2 cellular contexts compared by ENCODE assay signal in genomic region chr11:68261749-68262543, GRCh38.
A peak's percentile ranks its signal among the peaks of the same experiment; 100 is the strongest.
TF ChIP-seq lines count a peak whose summit lies in the region.

No MANE protein-coding gene starts in this region.

TF ChIP-seq in K562, 482 proteins besides CTCF, POLR2A, EP300 and RAD21:
- TF ChIP-seq MTA3 (IDR thresholded peaks at IDR 0.05; ENCODE audit: borderline replicate concordance) (peak; percentile 73; the same call in 1 of the 2 replicates), E2F8 (IDR thresholded peaks at IDR 0.05; ENCODE audit: low read depth, partially characterized antibody) (peak; percentile 79), FOXK2 (conservative IDR thresholded peaks at IDR 0.05 in 1 of 2, IDR thresholded peaks at IDR 0.05 in 1 of 2; ENCODE audit: low read depth in 2 of 2) (no peak), ZBTB33 (CRISPR knock-in tag; IDR thresholded peaks at IDR 0.05) (peak; percentile 11; the same call in 1 of the 2 replicates), RBFOX2 (IDR thresholded peaks at IDR 0.05; ENCODE audit: low read depth, low read length) (peak; percentile 60; the same call in 1 of the 2 replicates), POLR2AphosphoS2 (IDR thresholded peaks at IDR 0.05; ENCODE audit: low read length) (peak; percentile 94; the same call in 1 of the 2 replicates), SUPT5H (IDR thresholded peaks at IDR 0.05) (0 out of 2 replicates have a peak, but pooled peaks have one; percentile 51), CXXC5 (CRISPR knock-in tag; IDR thresholded peaks at IDR 0.05) (no peak), POLR2B (IDR thresholded peaks at IDR 0.05; ENCODE audit: low read depth, partially characterized antibody) (peak; percentile 73), MEF2A (IDR thresholded peaks at IDR 0.05; ENCODE audit: control insufficient read depth, low read depth, low read length) (no peak), MLLT1 (IDR thresholded peaks at IDR 0.05) (peak in 1 of 2 experiments; percentile 38; a peak in 1 of 4 replicates), POLR2G (IDR thresholded peaks at IDR 0.05; ENCODE audit: low read depth, low read length) (peak; percentile 73), NELFE (IDR thresholded peaks at IDR 0.05; ENCODE audit: insufficient read depth, insufficient read length) (no peak), ZNF133 (CRISPR knock-in tag; IDR thresholded peaks at IDR 0.05) (no peak)

TF ChIP-seq in HepG2, 621 proteins besides CTCF, POLR2A, EP300 and RAD21 (continues in another document):
- TF ChIP-seq ZNF7 (CRISPR knock-in tag; IDR thresholded peaks at IDR 0.05): no peak
- peak; percentile 65; the same call in 1 of the 2 replicates for TF ChIP-seq ZBTB38 (CRISPR knock-in tag; IDR thresholded peaks at IDR 0.05)
- 0 out of 2 replicates have a peak, but pooled peaks have one; percentile 25 for TF ChIP-seq HNRNPL (IDR thresholded peaks at IDR 0.05; ENCODE audit: low read depth, low read length)
- TF ChIP-seq ATF7 (IDR thresholded peaks at IDR 0.05): no peak
- TF ChIP-seq ATF7 (CRISPR knock-in tag; IDR thresholded peaks at IDR 0.05): no peak
- peak; percentile 85 for TF ChIP-seq AGO2 (optimal IDR thresholded peaks at IDR 0.05; ENCODE audit: low read depth, low read length)
- no peak for TF ChIP-seq ZSCAN12 (CRISPR knock-in tag; IDR thresholded peaks at IDR 0.05)
- no peak for TF ChIP-seq ZNF382 (CRISPR knock-in tag; IDR thresholded peaks at IDR 0.05; ENCODE audit: borderline replicate concordance)
- no peak for TF ChIP-seq HOMEZ (CRISPR knock-in tag; IDR thresholded peaks at IDR 0.05; ENCODE audit: low read depth)
- TF ChIP-seq RBFOX2 (IDR thresholded peaks at IDR 0.05; ENCODE audit: low read depth, low read length): 0 out of 2 replicates have a peak, but pooled peaks have one; percentile 7
- TF ChIP-seq ZSCAN5A (CRISPR knock-in tag; IDR thresholded peaks at IDR 0.05; ENCODE audit: borderline replicate concordance): 0 out of 2 replicates have a peak, but pooled peaks have one; percentile 34
- no peak for TF ChIP-seq SIX1 (CRISPR knock-in tag; IDR thresholded peaks at IDR 0.05; ENCODE audit: borderline replicate concordance)
- no peak for TF ChIP-seq NFRKB (IDR thresholded peaks at IDR 0.05)
- no peak for TF ChIP-seq HIC2 (CRISPR knock-in tag; IDR thresholded peaks at IDR 0.05; ENCODE audit: low read depth)
- TF ChIP-seq CREB1 (IDR thresholded peaks at IDR 0.05): no peak
- no peak for TF ChIP-seq CREB1 (CRISPR knock-in tag; IDR thresholded peaks at IDR 0.05)
- no peak for TF ChIP-seq ZNF644 (CRISPR knock-in tag; IDR thresholded peaks at IDR 0.05; ENCODE audit: low read depth)
- no peak for TF ChIP-seq PREB (CRISPR knock-in tag; IDR thresholded peaks at IDR 0.05)
- TF ChIP-seq ZNF292 (CRISPR knock-in tag; IDR thresholded peaks at IDR 0.05; ENCODE audit: borderline replicate concordance, low read depth): no peak
- TF ChIP-seq ZNF737 (CRISPR knock-in tag; IDR thresholded peaks at IDR 0.05; ENCODE audit: borderline replicate concordance): no peak
- TF ChIP-seq ZNF687 (CRISPR knock-in tag; IDR thresholded peaks at IDR 0.05): peak; percentile 37
- no peak for TF ChIP-seq HMGA1 (CRISPR knock-in tag; conservative IDR thresholded peaks at IDR 0.05)
- no peak for TF ChIP-seq PHB2 (IDR thresholded peaks at IDR 0.05; ENCODE audit: partially characterized antibody)
- 0 out of 2 replicates have a peak, but pooled peaks have one; percentile 28 for TF ChIP-seq ZNF354B (CRISPR knock-in tag; IDR thresholded peaks at IDR 0.05)
- TF ChIP-seq HOXD1 (CRISPR knock-in tag; IDR thresholded peaks at IDR 0.05): no peak
- TF ChIP-seq POLR2AphosphoS5 (IDR thresholded peaks at IDR 0.05; ENCODE audit: low read depth, low read length): peak; percentile 46; the same call in 1 of the 2 replicates
- no peak for TF ChIP-seq CBFB (CRISPR knock-in tag; IDR thresholded peaks at IDR 0.05)
- no peak for TF ChIP-seq ZSCAN30 (CRISPR knock-in tag; IDR thresholded peaks at IDR 0.05)
- TF ChIP-seq JARID2 (CRISPR knock-in tag; IDR thresholded peaks at IDR 0.05; ENCODE audit: insufficient replicate concordance): no peak
- TF ChIP-seq SRSF9 (IDR thresholded peaks at IDR 0.05; ENCODE audit: borderline replicate concordance, insufficient read depth, low read depth, low read length, poor library complexity, severe bottlenecking): no peak
- no peak for TF ChIP-seq FOXP4 (CRISPR knock-in tag; IDR thresholded peaks at IDR 0.05)
- peak; percentile 44; the same call in 1 of the 2 replicates for TF ChIP-seq TARDBP (CRISPR knock-in tag; IDR thresholded peaks at IDR 0.05)
- no peak for TF ChIP-seq DNMT1 (CRISPR knock-in tag; IDR thresholded peaks at IDR 0.05)
- no peak for TF ChIP-seq HNF4A (CRISPR knock-in tag; IDR thresholded peaks at IDR 0.05)
- TF ChIP-seq TP53 (CRISPR knock-in tag; conservative IDR thresholded peaks at IDR 0.05): no peak
- no peak for TF ChIP-seq PAXIP1 (CRISPR knock-in tag; conservative IDR thresholded peaks at IDR 0.05)
- TF ChIP-seq ZNF788 (CRISPR knock-in tag; IDR thresholded peaks at IDR 0.05; ENCODE audit: borderline replicate concordance): no peak
